In the genomic region with DNA sequence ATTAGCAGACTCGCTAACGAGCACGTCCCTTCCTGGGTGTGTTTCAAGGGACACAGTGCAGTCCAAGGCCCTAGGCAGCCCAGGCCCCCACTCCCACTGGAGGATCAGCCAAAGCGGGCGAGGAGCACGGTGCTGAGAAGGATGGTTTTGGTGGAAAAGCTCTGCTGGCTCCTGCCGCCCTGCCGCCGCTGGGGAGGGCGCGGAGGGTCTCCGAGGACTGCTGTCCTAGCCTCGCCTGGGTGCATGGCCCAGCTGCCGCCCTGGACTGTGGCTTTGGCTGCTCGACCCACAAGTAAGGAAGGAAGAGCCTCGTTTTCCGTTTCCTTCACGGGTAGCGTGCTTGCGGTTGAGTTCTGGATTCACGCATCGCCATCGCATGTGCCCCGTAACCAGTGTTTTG, we compare ENCODE assay signal across 1 cellular context.
TF ChIP-seq lines count a peak whose summit lies in the region.

No MANE protein-coding gene starts in this region.

TF ChIP-seq in H1, 55 proteins besides CTCF, POLR2A, EP300 and RAD21:
- TF ChIP-seq CREB1 (IDR thresholded peaks at IDR 0.05) (no peak), HDAC6 (IDR thresholded peaks at IDR 0.05; ENCODE audit: low read depth, low read length) (no peak), SP2 (IDR thresholded peaks at IDR 0.05; ENCODE audit: low read length) (no peak), RBBP5 (IDR thresholded peaks at IDR 0.05; ENCODE audit: borderline replicate concordance, low read depth, low read length) (no peak), ASH2L (IDR thresholded peaks at IDR 0.05; ENCODE audit: low read length) (no peak)
- TF ChIP-seq, protein P1, sequence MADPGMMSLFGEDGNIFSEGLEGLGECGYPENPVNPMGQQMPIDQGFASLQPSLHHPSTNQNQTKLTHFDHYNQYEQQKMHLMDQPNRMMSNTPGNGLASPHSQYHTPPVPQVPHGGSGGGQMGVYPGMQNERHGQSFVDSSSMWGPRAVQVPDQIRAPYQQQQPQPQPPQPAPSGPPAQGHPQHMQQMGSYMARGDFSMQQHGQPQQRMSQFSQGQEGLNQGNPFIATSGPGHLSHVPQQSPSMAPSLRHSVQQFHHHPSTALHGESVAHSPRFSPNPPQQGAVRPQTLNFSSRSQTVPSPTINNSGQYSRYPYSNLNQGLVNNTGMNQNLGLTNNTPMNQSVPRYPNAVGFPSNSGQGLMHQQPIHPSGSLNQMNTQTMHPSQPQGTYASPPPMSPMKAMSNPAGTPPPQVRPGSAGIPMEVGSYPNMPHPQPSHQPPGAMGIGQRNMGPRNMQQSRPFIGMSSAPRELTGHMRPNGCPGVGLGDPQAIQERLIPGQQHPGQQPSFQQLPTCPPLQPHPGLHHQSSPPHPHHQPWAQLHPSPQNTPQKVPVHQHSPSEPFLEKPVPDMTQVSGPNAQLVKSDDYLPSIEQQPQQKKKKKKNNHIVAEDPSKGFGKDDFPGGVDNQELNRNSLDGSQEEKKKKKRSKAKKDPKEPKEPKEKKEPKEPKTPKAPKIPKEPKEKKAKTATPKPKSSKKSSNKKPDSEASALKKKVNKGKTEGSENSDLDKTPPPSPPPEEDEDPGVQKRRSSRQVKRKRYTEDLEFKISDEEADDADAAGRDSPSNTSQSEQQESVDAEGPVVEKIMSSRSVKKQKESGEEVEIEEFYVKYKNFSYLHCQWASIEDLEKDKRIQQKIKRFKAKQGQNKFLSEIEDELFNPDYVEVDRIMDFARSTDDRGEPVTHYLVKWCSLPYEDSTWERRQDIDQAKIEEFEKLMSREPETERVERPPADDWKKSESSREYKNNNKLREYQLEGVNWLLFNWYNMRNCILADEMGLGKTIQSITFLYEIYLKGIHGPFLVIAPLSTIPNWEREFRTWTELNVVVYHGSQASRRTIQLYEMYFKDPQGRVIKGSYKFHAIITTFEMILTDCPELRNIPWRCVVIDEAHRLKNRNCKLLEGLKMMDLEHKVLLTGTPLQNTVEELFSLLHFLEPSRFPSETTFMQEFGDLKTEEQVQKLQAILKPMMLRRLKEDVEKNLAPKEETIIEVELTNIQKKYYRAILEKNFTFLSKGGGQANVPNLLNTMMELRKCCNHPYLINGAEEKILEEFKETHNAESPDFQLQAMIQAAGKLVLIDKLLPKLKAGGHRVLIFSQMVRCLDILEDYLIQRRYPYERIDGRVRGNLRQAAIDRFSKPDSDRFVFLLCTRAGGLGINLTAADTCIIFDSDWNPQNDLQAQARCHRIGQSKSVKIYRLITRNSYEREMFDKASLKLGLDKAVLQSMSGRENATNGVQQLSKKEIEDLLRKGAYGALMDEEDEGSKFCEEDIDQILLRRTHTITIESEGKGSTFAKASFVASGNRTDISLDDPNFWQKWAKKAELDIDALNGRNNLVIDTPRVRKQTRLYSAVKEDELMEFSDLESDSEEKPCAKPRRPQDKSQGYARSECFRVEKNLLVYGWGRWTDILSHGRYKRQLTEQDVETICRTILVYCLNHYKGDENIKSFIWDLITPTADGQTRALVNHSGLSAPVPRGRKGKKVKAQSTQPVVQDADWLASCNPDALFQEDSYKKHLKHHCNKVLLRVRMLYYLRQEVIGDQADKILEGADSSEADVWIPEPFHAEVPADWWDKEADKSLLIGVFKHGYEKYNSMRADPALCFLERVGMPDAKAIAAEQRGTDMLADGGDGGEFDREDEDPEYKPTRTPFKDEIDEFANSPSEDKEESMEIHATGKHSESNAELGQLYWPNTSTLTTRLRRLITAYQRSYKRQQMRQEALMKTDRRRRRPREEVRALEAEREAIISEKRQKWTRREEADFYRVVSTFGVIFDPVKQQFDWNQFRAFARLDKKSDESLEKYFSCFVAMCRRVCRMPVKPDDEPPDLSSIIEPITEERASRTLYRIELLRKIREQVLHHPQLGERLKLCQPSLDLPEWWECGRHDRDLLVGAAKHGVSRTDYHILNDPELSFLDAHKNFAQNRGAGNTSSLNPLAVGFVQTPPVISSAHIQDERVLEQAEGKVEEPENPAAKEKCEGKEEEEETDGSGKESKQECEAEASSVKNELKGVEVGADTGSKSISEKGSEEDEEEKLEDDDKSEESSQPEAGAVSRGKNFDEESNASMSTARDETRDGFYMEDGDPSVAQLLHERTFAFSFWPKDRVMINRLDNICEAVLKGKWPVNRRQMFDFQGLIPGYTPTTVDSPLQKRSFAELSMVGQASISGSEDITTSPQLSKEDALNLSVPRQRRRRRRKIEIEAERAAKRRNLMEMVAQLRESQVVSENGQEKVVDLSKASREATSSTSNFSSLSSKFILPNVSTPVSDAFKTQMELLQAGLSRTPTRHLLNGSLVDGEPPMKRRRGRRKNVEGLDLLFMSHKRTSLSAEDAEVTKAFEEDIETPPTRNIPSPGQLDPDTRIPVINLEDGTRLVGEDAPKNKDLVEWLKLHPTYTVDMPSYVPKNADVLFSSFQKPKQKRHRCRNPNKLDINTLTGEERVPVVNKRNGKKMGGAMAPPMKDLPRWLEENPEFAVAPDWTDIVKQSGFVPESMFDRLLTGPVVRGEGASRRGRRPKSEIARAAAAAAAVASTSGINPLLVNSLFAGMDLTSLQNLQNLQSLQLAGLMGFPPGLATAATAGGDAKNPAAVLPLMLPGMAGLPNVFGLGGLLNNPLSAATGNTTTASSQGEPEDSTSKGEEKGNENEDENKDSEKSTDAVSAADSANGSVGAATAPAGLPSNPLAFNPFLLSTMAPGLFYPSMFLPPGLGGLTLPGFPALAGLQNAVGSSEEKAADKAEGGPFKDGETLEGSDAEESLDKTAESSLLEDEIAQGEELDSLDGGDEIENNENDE (IDR thresholded peaks at IDR 0.05; ENCODE audit: insufficient replicate concordance, low read length): no peak
